ENCODE assay signal across 10 cellular contexts in genomic region chr12:94795520-94795919, GRCh38.
A peak's percentile ranks its signal among the peaks of the same experiment; 100 is the strongest.
DNase-seq lines count a peak whose midpoint lies in the region; ATAC-seq and TF ChIP-seq lines count a peak whose summit lies in the region.
"Had no signal": no experiment of that assay in that cellular context is flagged by ENCODE, and none has a peak within 500 bp of the region (broad histone marks: within the 10 kb centered on the region; RNA-seq: fewer than 3 reads in every experiment).

No MANE protein-coding gene starts in this region.

- no peak overlapping the region for H3K4me3 ChIP-seq in MG63
- H3K4me3 ChIP-seq: HAP-1, skin epidermis had no signal

- peaks cover 3% of the 10 kb centered on the region for H3K9me3 Mint-ChIP-seq in nephron progenitor cell
- no peaks in the 10 kb centered on the region for H3K9me3 Mint-ChIP-seq in activated T-cell treated with anti-CD3 and anti-CD28 coated beads, Interleukin-2, amount 50 U/mL, for 24 hours

- TF ChIP-seq CTCF in nephron progenitor cell (IDR thresholded peaks at IDR 0.05) = no peak

- no peaks in the 10 kb centered on the region for H3K36me3 Mint-ChIP-seq in nephron progenitor cell (ENCODE audit: low read depth)
- H3K36me3 Mint-ChIP-seq in activated T-cell treated with anti-CD3 and anti-CD28 coated beads, Interleukin-2, amount 50 U/mL, for 24 hours (ENCODE audit: low read depth) = no peaks in the 10 kb centered on the region

- H3K9me3 ChIP-seq in MG63 = no peaks in the 10 kb centered on the region
- H3K9me3 ChIP-seq: HAP-1 had no signal

- no peak overlapping the region for H3K4me3 Mint-ChIP-seq in nephron progenitor cell
- no peak overlapping the region for H3K4me3 Mint-ChIP-seq in activated T-cell treated with anti-CD3 and anti-CD28 coated beads, Interleukin-2, amount 50 U/mL, for 24 hours

- DNase-seq in Daoy (ENCODE audit: low read depth) = peak; percentile 33
- peak; percentile 75 for DNase-seq in MG63
- DNase-seq in dedifferentiated amniotic fluid mesenchymal stem cell (ENCODE audit: extremely low spot score) = peak; percentile 64
- no peak for DNase-seq in nephron progenitor cell
- DNase-seq in RPMI8226 = no peak
- DNase-seq in epidermal melanocyte (ENCODE audit: insufficient read length, low spot score) = no peak
- DNase-seq in activated T-cell treated with anti-CD3 and anti-CD28 coated beads, Interleukin-2, amount 50 U/mL, for 24 hours = no peak

- peak overlapping the region; percentile 55 for H3K27ac Mint-ChIP-seq in nephron progenitor cell
- no peak overlapping the region for H3K27ac Mint-ChIP-seq in activated T-cell treated with anti-CD3 and anti-CD28 coated beads, Interleukin-2, amount 50 U/mL, for 24 hours

- H3K36me3 ChIP-seq in MG63 = no peaks in the 10 kb centered on the region
- H3K36me3 ChIP-seq: HAP-1 had no signal

- H3K27me3 Mint-ChIP-seq in nephron progenitor cell (ENCODE audit: low read depth, poor library complexity) = peaks cover 5% of the 10 kb centered on the region
- no peaks in the 10 kb centered on the region for H3K27me3 Mint-ChIP-seq in activated T-cell treated with anti-CD3 and anti-CD28 coated beads, Interleukin-2, amount 50 U/mL, for 24 hours

- no peaks in the 10 kb centered on the region for H3K27me3 ChIP-seq in MG63

- no peak for ATAC-seq in GM18873 (IDR thresholded peaks at IDR 0.05; ENCODE audit: low FRiP score, unreplicated experiment)

- peaks cover 57% of the 10 kb centered on the region for H3K4me1 Mint-ChIP-seq in nephron progenitor cell
- peaks cover 14% of the 10 kb centered on the region for H3K4me1 Mint-ChIP-seq in activated T-cell treated with anti-CD3 and anti-CD28 coated beads, Interleukin-2, amount 50 U/mL, for 24 hours (ENCODE audit: low read depth)

Comparison
In these comparisons a context has a peak if more than half of its experiments do, and no peak if none do; other contexts are left out.
1. DNase-seq: peak in Daoy (single experiment), MG63 (single experiment) and dedifferentiated amniotic fluid mesenchymal stem cell (single experiment); none in nephron progenitor cell (single experiment), RPMI8226 (single experiment), epidermal melanocyte (single experiment) and activated T-cell treated with anti-CD3 and anti-CD28 coated beads, Interleukin-2, amount 50 U/mL, for 24 hours (single experiment).